ENCODE assay signal across 21 cellular contexts in the genomic region with DNA sequence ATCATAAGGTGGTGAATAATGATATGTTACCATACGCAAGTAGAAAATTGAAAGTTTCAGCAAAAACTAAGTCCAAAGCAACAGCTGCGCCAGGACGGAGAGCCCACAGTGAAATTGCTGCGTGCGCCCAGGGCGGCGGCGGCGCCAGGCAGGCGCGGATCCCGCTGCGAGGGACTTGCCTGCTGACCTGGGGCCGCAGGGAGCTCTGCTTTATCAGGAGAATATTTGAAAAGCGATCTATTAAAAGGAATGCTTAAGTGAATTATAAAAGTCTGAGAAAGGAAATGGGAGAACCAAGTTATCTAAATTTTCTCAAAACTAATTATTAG.
DNase-seq lines count a peak whose midpoint lies in the region; ATAC-seq and TF ChIP-seq lines count a peak whose summit lies in the region.
"Had no signal": no experiment of that assay in that cellular context is flagged by ENCODE, and none has a peak within 500 bp of the region (broad histone marks: within the 10 kb centered on the region; RNA-seq: fewer than 3 reads in every experiment).

No MANE protein-coding gene starts in this region.

- DNase-seq in A673 (ENCODE audit: low spot score) (peak; percentile 43), NCI-H2227 (lab: John Stamatoyannopoulos, UW; ENCODE audit: unreplicated experiment) (peak; percentile 3), heart right ventricle (no peak), osteoblast (ENCODE audit: insufficient read length, low spot score, missing footprints) (peak; percentile 64), LoVo (ENCODE audit: low spot score) (no peak), transverse colon (no peak)
- no peak for DNase-seq in activated CD8-positive, alpha-beta T cell treated with anti-CD3 and anti-CD28 coated beads, Interleukin-2, amount 10 ng/mL, durations not matched to agents 7 days and 5 days
- DNase-seq: activated CD4-positive, alpha-beta T cell treated with anti-CD3 and anti-CD28 coated beads, Interleukin-2, amount 50 U/mL, for 4 hours; activated naive CD4-positive, alpha-beta T cell treated with anti-CD3 and anti-CD28 coated beads, Interleukin-2, amount 10 ng/mL, durations not matched to agents 7 days and 5 days; activated T-cell treated with anti-CD3 and anti-CD28 coated beads, Interleukin-2, amount 50 U/mL, for 1 hour; foreskin melanocyte; GOT3; NCI-H2029; NCI-H510A treated with DMSO at 0.1 percent for 48 hours; stimulated activated CD8-positive, alpha-beta memory T cell treated with anti-CD3 and anti-CD28 coated beads, Interleukin-4, amount 100 ng/mL, for 48 hours had no signal

- no peak overlapping the region for H3K4me3 Mint-ChIP-seq in activated CD8-positive, alpha-beta T cell treated with anti-CD3 and anti-CD28 coated beads, Interleukin-2, amount 10 ng/mL, durations not matched to agents 7 days and 5 days
- H3K4me3 Mint-ChIP-seq: activated naive CD4-positive, alpha-beta T cell treated with anti-CD3 and anti-CD28 coated beads, Interleukin-2, amount 10 ng/mL, durations not matched to agents 7 days and 5 days; T-helper 1 cell treated with Interleukin-12 subunit alpha and Interleukin-12 subunit beta and Interleukin-4 antibody, amounts not matched to agents 30 μg/mL and 1 μg/mL, for 36 hours had no signal

- no peak overlapping the region for H3K27ac ChIP-seq in A673 (ENCODE audit: low read depth, low read length, poor library complexity, severe bottlenecking)
- H3K27ac ChIP-seq in heart right ventricle: peak overlapping the region; percentile 40 to 88 (median 76)
- H3K27ac ChIP-seq in osteoblast (ENCODE audit: low read depth, low read length): peak overlapping the region; percentile 99
- H3K27ac ChIP-seq in transverse colon: no peak overlapping the region
- H3K27ac ChIP-seq: A549, VCaP had no signal

- no peak for TF ChIP-seq EP300 in transverse colon (IDR thresholded peaks at IDR 0.05; ENCODE audit: low read depth)

- H3K9me3 ChIP-seq in A673 (ENCODE audit: low read depth, low read length, poor library complexity, severe bottlenecking) (no peaks in the 10 kb centered on the region), heart right ventricle (no peaks in the 10 kb centered on the region), osteoblast (ENCODE audit: low read depth, low read length) (no peaks in the 10 kb centered on the region), transverse colon (no peaks in the 10 kb centered on the region)
- H3K9me3 ChIP-seq: A549 had no signal

- no peak overlapping the region for H3K4me3 ChIP-seq in A673 (ENCODE audit: low read depth, low read length, poor library complexity, severe bottlenecking)
- H3K4me3 ChIP-seq in heart right ventricle: peak overlapping the region in 3 of 10 donors; percentile 11 to 29 (median 17)
- no peak overlapping the region for H3K4me3 ChIP-seq in osteoblast (ENCODE audit: insufficient read depth, low read length)
- no peak overlapping the region for H3K4me3 ChIP-seq in transverse colon
- H3K4me3 ChIP-seq: A549, K562, skin epidermis had no signal

- no peak overlapping the region for H2AFZ ChIP-seq in osteoblast (ENCODE audit: low read length)

- no peak overlapping the region for H3K4me2 ChIP-seq in osteoblast (ENCODE audit: insufficient read depth, low read length)
- H3K4me2 ChIP-seq: A549 had no signal

- TF ChIP-seq CTCF in A673 (conservative IDR thresholded peaks at IDR 0.05; ENCODE audit: low read depth, low read length) (no peak), heart right ventricle (IDR thresholded peaks at IDR 0.05) (no peak), osteoblast (IDR thresholded peaks at IDR 0.05; ENCODE audit: extremely low read depth, low read depth, low read length) (no peak), transverse colon (IDR thresholded peaks at IDR 0.05) (no peak)

- H3K4me1 Mint-ChIP-seq in activated CD8-positive, alpha-beta T cell treated with anti-CD3 and anti-CD28 coated beads, Interleukin-2, amount 10 ng/mL, durations not matched to agents 7 days and 5 days (ENCODE audit: low read depth): no peaks in the 10 kb centered on the region
- H3K4me1 Mint-ChIP-seq: activated naive CD4-positive, alpha-beta T cell treated with anti-CD3 and anti-CD28 coated beads, Interleukin-2, amount 10 ng/mL, durations not matched to agents 7 days and 5 days had no signal

- H3K36me3 ChIP-seq in A673 (ENCODE audit: insufficient read depth, low read length, poor library complexity, severe bottlenecking) (no peaks in the 10 kb centered on the region), heart right ventricle (no peaks in the 10 kb centered on the region), osteoblast (ENCODE audit: insufficient read depth, low read length) (peaks cover 16% of the 10 kb centered on the region), transverse colon (no peaks in the 10 kb centered on the region)

- POLR2A ChIA-PET in A673 (lab: Charles Lee; ENCODE audit: low non-redundant PET): interaction anchor here (0.6 kb wide), 1 partner anchor 656 kb away, joined by 3 read pairs; no protein-coding TSS in a partner anchor
- POLR2A ChIA-PET in activated CD8-positive, alpha-beta T cell treated with anti-CD3 and anti-CD28 coated beads, Interleukin-2, amount 10 ng/mL, durations not matched to agents 7 days and 5 days (lab: Charles Lee): no interaction called here

- H3K27ac Mint-ChIP-seq in activated CD8-positive, alpha-beta T cell treated with anti-CD3 and anti-CD28 coated beads, Interleukin-2, amount 10 ng/mL, durations not matched to agents 7 days and 5 days: no peak overlapping the region
- H3K27ac Mint-ChIP-seq: activated naive CD4-positive, alpha-beta T cell treated with anti-CD3 and anti-CD28 coated beads, Interleukin-2, amount 10 ng/mL, durations not matched to agents 7 days and 5 days; T-helper 1 cell treated with Interleukin-12 subunit alpha and Interleukin-12 subunit beta and Interleukin-4 antibody, amounts not matched to agents 30 μg/mL and 1 μg/mL, for 36 hours had no signal

- H4K20me1 ChIP-seq in osteoblast (ENCODE audit: insufficient read depth, low read length): no peaks in the 10 kb centered on the region

- H3K79me2 ChIP-seq in osteoblast (ENCODE audit: insufficient read depth, low read length): peaks cover 19% of the 10 kb centered on the region

- H3K4me1 ChIP-seq in A673 (ENCODE audit: insufficient read depth, low read length, poor library complexity, severe bottlenecking) (no peaks in the 10 kb centered on the region), heart right ventricle (peaks cover 0 to 15% (median 8%) of the 10 kb centered on the region in 9 donors), osteoblast (ENCODE audit: insufficient read depth, low read length) (peaks cover 32% of the 10 kb centered on the region), transverse colon (no peaks in the 10 kb centered on the region)

- no peaks in the 10 kb centered on the region for H3K9me3 Mint-ChIP-seq in activated CD8-positive, alpha-beta T cell treated with anti-CD3 and anti-CD28 coated beads, Interleukin-2, amount 10 ng/mL, durations not matched to agents 7 days and 5 days (ENCODE audit: insufficient read depth)
- H3K9me3 Mint-ChIP-seq: activated naive CD4-positive, alpha-beta T cell treated with anti-CD3 and anti-CD28 coated beads, Interleukin-2, amount 10 ng/mL, durations not matched to agents 7 days and 5 days; T-helper 1 cell treated with Interleukin-12 subunit alpha and Interleukin-12 subunit beta and Interleukin-4 antibody, amounts not matched to agents 30 μg/mL and 1 μg/mL, for 36 hours had no signal

- CTCF ChIA-PET in A673 (lab: Charles Lee): no interaction called here
- CTCF ChIA-PET in activated CD8-positive, alpha-beta T cell treated with anti-CD3 and anti-CD28 coated beads, Interleukin-2, amount 10 ng/mL, durations not matched to agents 7 days and 5 days (lab: Charles Lee): no interaction called here

- WGBS in heart right ventricle, 2 donors: 74 to 79% methylated on average over 15 of the region's 15 CpGs
- WGBS in transverse colon (ENCODE audit: low coverage in 1 of 2), 2 donors: 96 to 98% methylated on average over 12 to 15 of the region's 15 CpGs

- ATAC-seq in heart right ventricle (peak; percentile 26 to 51 (median 42)), GM19455 (IDR thresholded peaks at IDR 0.05; ENCODE audit: unreplicated experiment) (no peak)
- ATAC-seq in activated CD8-positive, alpha-beta T cell treated with anti-CD3 and anti-CD28 coated beads, Interleukin-2, amount 10 ng/mL, durations not matched to agents 7 days and 5 days: no peak
- ATAC-seq: A549, K562 had no signal

- in situ Hi-C loops in transverse colon (cut with MboI; ENCODE audit: low pct_ligation_motif_present in 1 of 4, low pct_unique_long_range_greater_than_20kb in 1 of 4, low sequenced_read_pairs in 3 of 4): no loop called here

- intact Hi-C loops in A673 (cut with micrococcal nuclease; ENCODE audit: unreplicated experiment) (no loop called here), heart right ventricle (cut with DNase I) (loop anchor here in 1 of 10 donors (1.0 kb wide), 1 partner anchor 22 kb away; no protein-coding TSS in a partner anchor), transverse colon (cut with DNase I; ENCODE audit: low total_unique reads) (no loop called here)

- H3K27me3 ChIP-seq in A673 (replicated peaks; ENCODE audit: insufficient read depth, low read depth, low read length, poor library complexity): no peaks in the 10 kb centered on the region
- peaks cover 0 to 7% (median 0%) of the 10 kb centered on the region in 7 donors for H3K27me3 ChIP-seq in heart right ventricle
- H3K27me3 ChIP-seq in osteoblast (ENCODE audit: insufficient read depth, low read length): no peaks in the 10 kb centered on the region
- no peaks in the 10 kb centered on the region for H3K27me3 ChIP-seq in transverse colon

- no peaks in the 10 kb centered on the region for H3K27me3 Mint-ChIP-seq in activated CD8-positive, alpha-beta T cell treated with anti-CD3 and anti-CD28 coated beads, Interleukin-2, amount 10 ng/mL, durations not matched to agents 7 days and 5 days (ENCODE audit: low read depth)
- H3K27me3 Mint-ChIP-seq: activated naive CD4-positive, alpha-beta T cell treated with anti-CD3 and anti-CD28 coated beads, Interleukin-2, amount 10 ng/mL, durations not matched to agents 7 days and 5 days had no signal

- BruUV-seq in A673 (replicated peaks; lab: Mats Ljungman, UMichigan): no TSS peak

- H3K36me3 Mint-ChIP-seq in activated CD8-positive, alpha-beta T cell treated with anti-CD3 and anti-CD28 coated beads, Interleukin-2, amount 10 ng/mL, durations not matched to agents 7 days and 5 days (ENCODE audit: low read depth): no peaks in the 10 kb centered on the region
- H3K36me3 Mint-ChIP-seq: activated naive CD4-positive, alpha-beta T cell treated with anti-CD3 and anti-CD28 coated beads, Interleukin-2, amount 10 ng/mL, durations not matched to agents 7 days and 5 days had no signal

- no peak for TF ChIP-seq POLR2A in transverse colon (IDR thresholded peaks at IDR 0.05)

Comparison
In these comparisons a context has a peak if more than half of its experiments do, and no peak if none do; other contexts are left out.
1. DNase-seq: peak in A673 (single experiment), NCI-H2227 (single experiment) and osteoblast (single experiment); none in heart right ventricle (0 of 2), LoVo (single experiment), transverse colon (single experiment) and activated CD8-positive, alpha-beta T cell treated with anti-CD3 and anti-CD28 coated beads, Interleukin-2, amount 10 ng/mL, durations not matched to agents 7 days and 5 days (single experiment).
2. H3K27ac ChIP-seq: peak in heart right ventricle (10 of 10) and osteoblast (single experiment); none in A673 (single experiment) and transverse colon (0 of 4).
3. ATAC-seq: peak in heart right ventricle (8 of 8); none in GM19455 (single experiment) and activated CD8-positive, alpha-beta T cell treated with anti-CD3 and anti-CD28 coated beads, Interleukin-2, amount 10 ng/mL, durations not matched to agents 7 days and 5 days (single experiment).